8 cellular contexts compared by ENCODE assay signal in genomic region chr15:62389887-62390792, GRCh38. TPM values are rescaled to one million over a fixed set of nuclear protein-coding genes. Genes with fewer than 3 reads are reported as not detected.
DNase-seq lines count a peak whose midpoint lies in the region; ATAC-seq and TF ChIP-seq lines count a peak whose summit lies in the region.

TLN2 (plus strand) TSS chr15:62390550.

- POLR2A ChIA-PET in activated CD8-positive, alpha-beta T cell treated with anti-CD3 and anti-CD28 coated beads for 36 hours (lab: Charles Lee) = interaction anchor here (1.3 kb wide), 1 partner anchor 26 kb away, joined by 3 read pairs; no protein-coding TSS in a partner anchor

- peak within 1 kb of the TSS; percentile 92 for H3K4me3 Mint-ChIP-seq in activated CD8-positive, alpha-beta T cell treated with anti-CD3 and anti-CD28 coated beads for 36 hours

- TF ChIP-seq CTCF in AG09319 (IDR thresholded peaks at IDR 0.05; ENCODE audit: low read depth, low read length) = no peak
- no peak for TF ChIP-seq CTCF in activated CD8-positive, alpha-beta T cell treated with anti-CD3 and anti-CD28 coated beads for 36 hours (IDR thresholded peaks at IDR 0.05)

- H3K27me3 Mint-ChIP-seq in activated CD8-positive, alpha-beta T cell treated with anti-CD3 and anti-CD28 coated beads for 36 hours = peaks cover 20% of the 10 kb centered on the region

- intact Hi-C loops in activated CD8-positive, alpha-beta T cell treated with anti-CD3 and anti-CD28 coated beads for 36 hours (cut with micrococcal nuclease) = no loop called here

- CTCF ChIA-PET in activated CD8-positive, alpha-beta T cell treated with anti-CD3 and anti-CD28 coated beads for 36 hours (lab: Charles Lee) = no interaction called here

- H3K36me3 Mint-ChIP-seq in activated CD8-positive, alpha-beta T cell treated with anti-CD3 and anti-CD28 coated beads for 36 hours (ENCODE audit: low read depth) = no peaks in the 10 kb centered on the region

- H3K27ac Mint-ChIP-seq in activated CD8-positive, alpha-beta T cell treated with anti-CD3 and anti-CD28 coated beads for 36 hours = peak within 1 kb of the TSS; percentile 85

- ATAC-seq in GM18870 (IDR thresholded peaks at IDR 0.05; ENCODE audit: unreplicated experiment) = peak; percentile 59
- ATAC-seq in HG03095 (IDR thresholded peaks at IDR 0.05; ENCODE audit: unreplicated experiment) = peak; percentile 73
- ATAC-seq in activated CD8-positive, alpha-beta T cell treated with anti-CD3 and anti-CD28 coated beads for 36 hours = peak; percentile 88

- DNase-seq in AG09319 (ENCODE audit: extremely low read depth, low read depth) (peak; percentile 37), NCI-H510A treated with DMSO at 0.1 percent for 48 hours (lab: John Stamatoyannopoulos, UW) (peak; percentile 32), medulla oblongata (ENCODE audit: extremely low spot score) (peak; percentile 74)
- peak; percentile 65 for DNase-seq in activated CD8-positive, alpha-beta T cell treated with anti-CD3 and anti-CD28 coated beads for 36 hours
- DNase-seq in effector CD4-positive, alpha-beta T cell = peak; percentile 3
- DNase-seq in stimulated activated CD8-positive, alpha-beta memory T cell treated with anti-CD3 and anti-CD28 coated beads, Interleukin-15, amount 100 ng/mL, for 1 hour (ENCODE audit: low read depth) = peak; percentile 4

- H3K9me3 Mint-ChIP-seq in activated CD8-positive, alpha-beta T cell treated with anti-CD3 and anti-CD28 coated beads for 36 hours = no peaks in the 10 kb centered on the region

- peaks cover 13% of the 10 kb centered on the region for H3K4me1 Mint-ChIP-seq in activated CD8-positive, alpha-beta T cell treated with anti-CD3 and anti-CD28 coated beads for 36 hours (ENCODE audit: low read depth)

RNA-seq across cellular contexts. Expression of gene TLN2, which starts in this region (rescaled TPM):
- total RNA-seq in activated CD8-positive, alpha-beta T cell treated with anti-CD3 and anti-CD28 coated beads for 36 hours = 1 to 10 TPM; 3.0 to 3.8 TPM

Comparison
In these comparisons a context has a peak if more than half of its experiments do, and no peak if none do; other contexts are left out.
1. Peak in every context shown above with its lines: DNase-seq and ATAC-seq.
2. DNase-seq: peak in every context shown above with its lines; median percentile 74 in medulla oblongata; 65 in activated CD8-positive, alpha-beta T cell treated with anti-CD3 and anti-CD28 coated beads for 36 hours; 37 in AG09319; 32 in NCI-H510A treated with DMSO at 0.1 percent for 48 hours; 4 in stimulated activated CD8-positive, alpha-beta memory T cell treated with anti-CD3 and anti-CD28 coated beads, Interleukin-15, amount 100 ng/mL, for 1 hour; 3 in effector CD4-positive, alpha-beta T cell.